In the genomic region with DNA sequence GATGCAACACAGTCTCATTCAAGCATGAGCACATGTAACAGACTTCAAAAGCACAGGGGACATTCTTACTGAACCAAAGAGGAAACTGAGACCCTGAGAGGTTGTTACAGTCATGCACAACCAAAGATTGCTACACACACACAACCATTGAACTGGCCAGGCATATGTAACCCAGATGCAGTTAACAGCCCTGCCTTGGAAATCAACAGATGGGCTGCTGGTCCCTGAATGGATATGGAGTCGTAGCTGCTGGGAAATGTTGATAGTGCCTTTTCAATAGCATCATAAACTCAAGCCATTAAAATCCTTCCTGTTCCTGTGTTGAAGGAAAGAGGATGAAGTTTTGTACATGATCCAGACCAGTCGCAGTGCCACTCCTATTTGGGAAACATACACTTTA, we compare ENCODE assay signal across 1 cellular context.
TF ChIP-seq lines count a peak whose summit lies in the region.

No MANE protein-coding gene starts in this region.

TF ChIP-seq in IMR-90, 13 proteins besides CTCF, POLR2A, EP300 and RAD21 (continued from another document):
- TF ChIP-seq, protein P1, sequence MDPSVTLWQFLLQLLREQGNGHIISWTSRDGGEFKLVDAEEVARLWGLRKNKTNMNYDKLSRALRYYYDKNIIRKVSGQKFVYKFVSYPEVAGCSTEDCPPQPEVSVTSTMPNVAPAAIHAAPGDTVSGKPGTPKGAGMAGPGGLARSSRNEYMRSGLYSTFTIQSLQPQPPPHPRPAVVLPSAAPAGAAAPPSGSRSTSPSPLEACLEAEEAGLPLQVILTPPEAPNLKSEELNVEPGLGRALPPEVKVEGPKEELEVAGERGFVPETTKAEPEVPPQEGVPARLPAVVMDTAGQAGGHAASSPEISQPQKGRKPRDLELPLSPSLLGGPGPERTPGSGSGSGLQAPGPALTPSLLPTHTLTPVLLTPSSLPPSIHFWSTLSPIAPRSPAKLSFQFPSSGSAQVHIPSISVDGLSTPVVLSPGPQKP (IDR thresholded peaks at IDR 0.05; ENCODE audit: borderline replicate concordance, low read depth, low read length), result no peak
- TF ChIP-seq CEBPB (IDR thresholded peaks at IDR 0.05; ENCODE audit: low read depth, low read length) (no peak), MAFK (IDR thresholded peaks at IDR 0.05; ENCODE audit: low read depth, low read length) (no peak)
